1 cellular context compared by ENCODE assay signal in genomic region chr10:132019366-132019765, GRCh38.
TF ChIP-seq lines count a peak whose summit lies in the region.

No MANE protein-coding gene starts in this region.

TF ChIP-seq in GM23338, 12 proteins besides CTCF, POLR2A, EP300 and RAD21:
- no peak for TF ChIP-seq ZNF462 (CRISPR knock-in tag; IDR thresholded peaks at IDR 0.05)
- no peak for TF ChIP-seq POLR2AphosphoS5 (IDR thresholded peaks at IDR 0.05; ENCODE audit: low read depth)
- no peak for TF ChIP-seq EZH2 (IDR thresholded peaks at IDR 0.05; ENCODE audit: low read depth, unreplicated experiment)
- TF ChIP-seq ZNF331 (CRISPR knock-in tag; IDR thresholded peaks at IDR 0.05; ENCODE audit: low read depth): no peak
- TF ChIP-seq REST (IDR thresholded peaks at IDR 0.05; ENCODE audit: unreplicated experiment): no peak
- TF ChIP-seq STAT1 (IDR thresholded peaks at IDR 0.05; ENCODE audit: unreplicated experiment): no peak
- TF ChIP-seq ZNF114 (CRISPR knock-in tag; IDR thresholded peaks at IDR 0.05): no peak
- no peak for TF ChIP-seq NANOG (IDR thresholded peaks at IDR 0.05; ENCODE audit: borderline replicate concordance)
- no peak for TF ChIP-seq EZH2phosphoT487 (IDR thresholded peaks at IDR 0.05; ENCODE audit: unreplicated experiment)
- TF ChIP-seq JUNB (IDR thresholded peaks at IDR 0.05; ENCODE audit: unreplicated experiment): no peak
- TF ChIP-seq CREB1 (CRISPR knock-in tag; IDR thresholded peaks at IDR 0.05; ENCODE audit: low read depth): no peak
- TF ChIP-seq ETS1 (IDR thresholded peaks at IDR 0.05): no peak
